Comparison of ENCODE assay signal across 1 cellular context in genomic region chr2:45273412-45274189, GRCh38.
TF ChIP-seq lines count a peak whose summit lies in the region.

No MANE protein-coding gene starts in this region.

TF ChIP-seq in HepG2, 621 proteins besides CTCF, POLR2A, EP300 and RAD21 (continued from another document and continues in another):
- TF ChIP-seq ERF (CRISPR knock-in tag; IDR thresholded peaks at IDR 0.05) = peak; percentile 99
- TF ChIP-seq ARNTL (CRISPR knock-in tag; IDR thresholded peaks at IDR 0.05) = peak; percentile 82
- TF ChIP-seq NCOA2 (CRISPR knock-in tag; IDR thresholded peaks at IDR 0.05) = peak; percentile 99
- no peak for TF ChIP-seq ELK4 (CRISPR knock-in tag; IDR thresholded peaks at IDR 0.05; ENCODE audit: borderline replicate concordance)
- TF ChIP-seq ZNF12 (CRISPR knock-in tag; IDR thresholded peaks at IDR 0.05) = peak; percentile 83; the same call in 1 of the 2 replicates
- no peak for TF ChIP-seq YEATS4 (CRISPR knock-in tag; IDR thresholded peaks at IDR 0.05; ENCODE audit: borderline replicate concordance)
- peak; percentile 41; the same call in 1 of the 2 replicates for TF ChIP-seq NFYC (CRISPR knock-in tag; IDR thresholded peaks at IDR 0.05)
- TF ChIP-seq ZNF274 (CRISPR knock-in tag; IDR thresholded peaks at IDR 0.05) = no peak
- peak; percentile 93 for TF ChIP-seq NR2F2 (IDR thresholded peaks at IDR 0.05; ENCODE audit: borderline replicate concordance, low read depth)
- TF ChIP-seq PCBP1 (IDR thresholded peaks at IDR 0.05; ENCODE audit: borderline replicate concordance, low read depth, low read length) = no peak
- peak; percentile 77; the same call in 1 of the 2 replicates for TF ChIP-seq ZNF24 (IDR thresholded peaks at IDR 0.05)
- TF ChIP-seq MIXL1 (CRISPR knock-in tag; IDR thresholded peaks at IDR 0.05) = peak; percentile 100
- TF ChIP-seq, protein P1, sequence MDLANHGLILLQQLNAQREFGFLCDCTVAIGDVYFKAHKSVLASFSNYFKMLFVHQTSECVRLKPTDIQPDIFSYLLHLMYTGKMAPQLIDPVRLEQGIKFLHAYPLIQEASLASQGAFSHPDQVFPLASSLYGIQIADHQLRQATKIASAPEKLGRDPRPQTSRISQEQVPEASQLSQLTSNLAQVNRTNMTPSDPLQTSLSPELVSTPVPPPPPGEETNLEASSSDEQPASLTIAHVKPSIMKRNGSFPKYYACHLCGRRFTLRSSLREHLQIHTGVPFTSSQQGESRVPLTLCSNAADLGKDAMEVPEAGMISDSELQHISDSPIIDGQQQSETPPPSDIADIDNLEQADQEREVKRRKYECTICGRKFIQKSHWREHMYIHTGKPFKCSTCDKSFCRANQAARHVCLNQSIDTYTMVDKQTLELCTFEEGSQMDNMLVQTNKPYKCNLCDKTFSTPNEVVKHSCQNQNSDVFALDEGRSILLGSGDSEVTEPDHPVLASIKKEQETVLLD (CRISPR knock-in tag; IDR thresholded peaks at IDR 0.05; ENCODE audit: low read depth) = no peak
- TF ChIP-seq ZNF564 (CRISPR knock-in tag; IDR thresholded peaks at IDR 0.05) = 0 out of 2 replicates have a peak, but pooled peaks have one; percentile 69
- TF ChIP-seq SIX1 (CRISPR knock-in tag; IDR thresholded peaks at IDR 0.05; ENCODE audit: borderline replicate concordance) = peak; percentile 99
- 0 out of 2 replicates have a peak, but pooled peaks have one; percentile 75 for TF ChIP-seq ZNF430 (CRISPR knock-in tag; IDR thresholded peaks at IDR 0.05)
- peak; percentile 94 for TF ChIP-seq ZNF331 (CRISPR knock-in tag; IDR thresholded peaks at IDR 0.05)
- no peak for TF ChIP-seq CENPBD1 (CRISPR knock-in tag; IDR thresholded peaks at IDR 0.05; ENCODE audit: borderline replicate concordance, low read depth)
- no peak for TF ChIP-seq BCLAF1 (IDR thresholded peaks at IDR 0.05)
- no peak for TF ChIP-seq POLR2AphosphoS5 (IDR thresholded peaks at IDR 0.05; ENCODE audit: low read depth, low read length)
- TF ChIP-seq, protein P2, sequence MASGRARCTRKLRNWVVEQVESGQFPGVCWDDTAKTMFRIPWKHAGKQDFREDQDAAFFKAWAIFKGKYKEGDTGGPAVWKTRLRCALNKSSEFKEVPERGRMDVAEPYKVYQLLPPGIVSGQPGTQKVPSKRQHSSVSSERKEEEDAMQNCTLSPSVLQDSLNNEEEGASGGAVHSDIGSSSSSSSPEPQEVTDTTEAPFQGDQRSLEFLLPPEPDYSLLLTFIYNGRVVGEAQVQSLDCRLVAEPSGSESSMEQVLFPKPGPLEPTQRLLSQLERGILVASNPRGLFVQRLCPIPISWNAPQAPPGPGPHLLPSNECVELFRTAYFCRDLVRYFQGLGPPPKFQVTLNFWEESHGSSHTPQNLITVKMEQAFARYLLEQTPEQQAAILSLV (CRISPR knock-in tag; IDR thresholded peaks at IDR 0.05; ENCODE audit: borderline replicate concordance) = no peak
- peak; percentile 84 for TF ChIP-seq KAT8 (CRISPR knock-in tag; IDR thresholded peaks at IDR 0.05)
- TF ChIP-seq, protein P3, sequence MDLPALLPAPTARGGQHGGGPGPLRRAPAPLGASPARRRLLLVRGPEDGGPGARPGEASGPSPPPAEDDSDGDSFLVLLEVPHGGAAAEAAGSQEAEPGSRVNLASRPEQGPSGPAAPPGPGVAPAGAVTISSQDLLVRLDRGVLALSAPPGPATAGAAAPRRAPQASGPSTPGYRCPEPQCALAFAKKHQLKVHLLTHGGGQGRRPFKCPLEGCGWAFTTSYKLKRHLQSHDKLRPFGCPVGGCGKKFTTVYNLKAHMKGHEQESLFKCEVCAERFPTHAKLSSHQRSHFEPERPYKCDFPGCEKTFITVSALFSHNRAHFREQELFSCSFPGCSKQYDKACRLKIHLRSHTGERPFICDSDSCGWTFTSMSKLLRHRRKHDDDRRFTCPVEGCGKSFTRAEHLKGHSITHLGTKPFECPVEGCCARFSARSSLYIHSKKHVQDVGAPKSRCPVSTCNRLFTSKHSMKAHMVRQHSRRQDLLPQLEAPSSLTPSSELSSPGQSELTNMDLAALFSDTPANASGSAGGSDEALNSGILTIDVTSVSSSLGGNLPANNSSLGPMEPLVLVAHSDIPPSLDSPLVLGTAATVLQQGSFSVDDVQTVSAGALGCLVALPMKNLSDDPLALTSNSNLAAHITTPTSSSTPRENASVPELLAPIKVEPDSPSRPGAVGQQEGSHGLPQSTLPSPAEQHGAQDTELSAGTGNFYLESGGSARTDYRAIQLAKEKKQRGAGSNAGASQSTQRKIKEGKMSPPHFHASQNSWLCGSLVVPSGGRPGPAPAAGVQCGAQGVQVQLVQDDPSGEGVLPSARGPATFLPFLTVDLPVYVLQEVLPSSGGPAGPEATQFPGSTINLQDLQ (CRISPR knock-in tag; IDR thresholded peaks at IDR 0.05) = no peak
- TF ChIP-seq ZFP41 (CRISPR knock-in tag; IDR thresholded peaks at IDR 0.05; ENCODE audit: borderline replicate concordance) = no peak
- TF ChIP-seq FOXO4 (CRISPR knock-in tag; conservative IDR thresholded peaks at IDR 0.05) = no peak
- no peak for TF ChIP-seq DNMT1 (CRISPR knock-in tag; IDR thresholded peaks at IDR 0.05)
- TF ChIP-seq, protein P4, sequence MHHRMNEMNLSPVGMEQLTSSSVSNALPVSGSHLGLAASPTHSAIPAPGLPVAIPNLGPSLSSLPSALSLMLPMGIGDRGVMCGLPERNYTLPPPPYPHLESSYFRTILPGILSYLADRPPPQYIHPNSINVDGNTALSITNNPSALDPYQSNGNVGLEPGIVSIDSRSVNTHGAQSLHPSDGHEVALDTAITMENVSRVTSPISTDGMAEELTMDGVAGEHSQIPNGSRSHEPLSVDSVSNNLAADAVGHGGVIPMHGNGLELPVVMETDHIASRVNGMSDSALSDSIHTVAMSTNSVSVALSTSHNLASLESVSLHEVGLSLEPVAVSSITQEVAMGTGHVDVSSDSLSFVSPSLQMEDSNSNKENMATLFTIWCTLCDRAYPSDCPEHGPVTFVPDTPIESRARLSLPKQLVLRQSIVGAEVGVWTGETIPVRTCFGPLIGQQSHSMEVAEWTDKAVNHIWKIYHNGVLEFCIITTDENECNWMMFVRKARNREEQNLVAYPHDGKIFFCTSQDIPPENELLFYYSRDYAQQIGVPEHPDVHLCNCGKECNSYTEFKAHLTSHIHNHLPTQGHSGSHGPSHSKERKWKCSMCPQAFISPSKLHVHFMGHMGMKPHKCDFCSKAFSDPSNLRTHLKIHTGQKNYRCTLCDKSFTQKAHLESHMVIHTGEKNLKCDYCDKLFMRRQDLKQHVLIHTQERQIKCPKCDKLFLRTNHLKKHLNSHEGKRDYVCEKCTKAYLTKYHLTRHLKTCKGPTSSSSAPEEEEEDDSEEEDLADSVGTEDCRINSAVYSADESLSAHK (CRISPR knock-in tag; IDR thresholded peaks at IDR 0.05; ENCODE audit: borderline replicate concordance) = no peak
- peak; percentile 62; the same call in 1 of the 2 replicates for TF ChIP-seq SIN3A (IDR thresholded peaks at IDR 0.05; ENCODE audit: borderline replicate concordance, low read depth, low read length)
- TF ChIP-seq MAFK (conservative IDR thresholded peaks at IDR 0.05 in 1 of 2, IDR thresholded peaks at IDR 0.05 in 1 of 2; ENCODE audit: low read length in 2 of 2) = 0 out of 4 replicates have a peak, but pooled peaks have one; percentile 14 to 25
- no peak for TF ChIP-seq RBAK (CRISPR knock-in tag; IDR thresholded peaks at IDR 0.05)
- peak; percentile 48; the same call in 1 of the 2 replicates for TF ChIP-seq ZNF431 (CRISPR knock-in tag; IDR thresholded peaks at IDR 0.05; ENCODE audit: borderline replicate concordance, low read depth)
- TF ChIP-seq MTA1 (CRISPR knock-in tag; IDR thresholded peaks at IDR 0.05; ENCODE audit: borderline replicate concordance) = no peak; the same call in 1 of the 2 replicates
- peak; percentile 95 for TF ChIP-seq ZKSCAN8 (CRISPR knock-in tag; IDR thresholded peaks at IDR 0.05; ENCODE audit: borderline replicate concordance)
- no peak for TF ChIP-seq ZBTB8A (CRISPR knock-in tag; IDR thresholded peaks at IDR 0.05; ENCODE audit: borderline replicate concordance, low read depth)
- TF ChIP-seq, protein P5, sequence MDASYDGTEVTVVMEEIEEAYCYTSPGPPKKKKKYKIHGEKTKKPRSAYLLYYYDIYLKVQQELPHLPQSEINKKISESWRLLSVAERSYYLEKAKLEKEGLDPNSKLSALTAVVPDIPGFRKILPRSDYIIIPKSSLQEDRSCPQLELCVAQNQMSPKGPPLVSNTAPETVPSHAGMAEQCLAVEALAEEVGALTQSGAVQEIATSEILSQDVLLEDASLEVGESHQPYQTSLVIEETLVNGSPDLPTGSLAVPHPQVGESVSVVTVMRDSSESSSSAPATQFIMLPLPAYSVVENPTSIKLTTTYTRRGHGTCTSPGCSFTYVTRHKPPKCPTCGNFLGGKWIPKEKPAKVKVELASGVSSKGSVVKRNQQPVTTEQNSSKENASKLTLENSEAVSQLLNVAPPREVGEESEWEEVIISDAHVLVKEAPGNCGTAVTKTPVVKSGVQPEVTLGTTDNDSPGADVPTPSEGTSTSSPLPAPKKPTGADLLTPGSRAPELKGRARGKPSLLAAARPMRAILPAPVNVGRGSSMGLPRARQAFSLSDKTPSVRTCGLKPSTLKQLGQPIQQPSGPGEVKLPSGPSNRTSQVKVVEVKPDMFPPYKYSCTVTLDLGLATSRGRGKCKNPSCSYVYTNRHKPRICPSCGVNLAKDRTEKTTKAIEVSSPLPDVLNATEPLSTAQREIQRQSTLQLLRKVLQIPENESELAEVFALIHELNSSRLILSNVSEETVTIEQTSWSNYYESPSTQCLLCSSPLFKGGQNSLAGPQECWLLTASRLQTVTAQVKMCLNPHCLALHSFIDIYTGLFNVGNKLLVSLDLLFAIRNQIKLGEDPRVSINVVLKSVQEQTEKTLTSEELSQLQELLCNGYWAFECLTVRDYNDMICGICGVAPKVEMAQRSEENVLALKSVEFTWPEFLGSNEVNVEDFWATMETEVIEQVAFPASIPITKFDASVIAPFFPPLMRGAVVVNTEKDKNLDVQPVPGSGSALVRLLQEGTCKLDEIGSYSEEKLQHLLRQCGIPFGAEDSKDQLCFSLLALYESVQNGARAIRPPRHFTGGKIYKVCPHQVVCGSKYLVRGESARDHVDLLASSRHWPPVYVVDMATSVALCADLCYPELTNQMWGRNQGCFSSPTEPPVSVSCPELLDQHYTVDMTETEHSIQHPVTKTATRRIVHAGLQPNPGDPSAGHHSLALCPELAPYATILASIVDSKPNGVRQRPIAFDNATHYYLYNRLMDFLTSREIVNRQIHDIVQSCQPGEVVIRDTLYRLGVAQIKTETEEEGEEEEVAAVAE (CRISPR knock-in tag; IDR thresholded peaks at IDR 0.05; ENCODE audit: borderline replicate concordance) = peak; percentile 60; the same call in 1 of the 2 replicates
- peak; percentile 82; the same call in 1 of the 2 replicates for TF ChIP-seq CEBPB (IDR thresholded peaks at IDR 0.05; ENCODE audit: borderline replicate concordance, low read depth, low read length)
- TF ChIP-seq HOXA7 (CRISPR knock-in tag; IDR thresholded peaks at IDR 0.05) = no peak
- TF ChIP-seq SAFB2 (CRISPR knock-in tag; IDR thresholded peaks at IDR 0.05; ENCODE audit: borderline replicate concordance, low read depth) = no peak
- TF ChIP-seq TBX2 (CRISPR knock-in tag; IDR thresholded peaks at IDR 0.05; ENCODE audit: borderline replicate concordance) = peak; percentile 99
- peak; percentile 16; the same call in 1 of the 2 replicates for TF ChIP-seq ZMYM2 (CRISPR knock-in tag; IDR thresholded peaks at IDR 0.05)
- TF ChIP-seq AKAP8 (CRISPR knock-in tag; IDR thresholded peaks at IDR 0.05) = no peak; the same call in 1 of the 2 replicates
- no peak for TF ChIP-seq ZNF468 (CRISPR knock-in tag; IDR thresholded peaks at IDR 0.05)
- no peak for TF ChIP-seq GLMP (CRISPR knock-in tag; IDR thresholded peaks at IDR 0.05; ENCODE audit: borderline replicate concordance)
- TF ChIP-seq RBFOX2 (IDR thresholded peaks at IDR 0.05; ENCODE audit: low read depth, low read length) = no peak
